Comparison of ENCODE assay signal across 9 cellular contexts in genomic region chr9:2465921-2466460, GRCh38.
DNase-seq lines count a peak whose midpoint lies in the region; ATAC-seq lines count a peak whose summit lies in the region.
"Had no signal": no experiment of that assay in that cellular context is flagged by ENCODE, and none has a peak within 500 bp of the region (broad histone marks: within the 10 kb centered on the region; RNA-seq: fewer than 3 reads in every experiment).

No MANE protein-coding gene starts in this region.

- H3K27ac Mint-ChIP-seq in activated CD4-positive, alpha-beta T cell treated with anti-CD3 and anti-CD28 coated beads for 36 hours, result no peak overlapping the region
- H3K27ac Mint-ChIP-seq: CD4-positive, CD25-positive, alpha-beta regulatory T cell had no signal

- no peak overlapping the region for H3K4me3 Mint-ChIP-seq in activated CD4-positive, alpha-beta T cell treated with anti-CD3 and anti-CD28 coated beads for 36 hours
- H3K4me3 Mint-ChIP-seq: CD4-positive, CD25-positive, alpha-beta regulatory T cell had no signal

- H3K36me3 Mint-ChIP-seq in activated CD4-positive, alpha-beta T cell treated with anti-CD3 and anti-CD28 coated beads for 36 hours (ENCODE audit: low read depth), result no peaks in the 10 kb centered on the region
- H3K36me3 Mint-ChIP-seq: CD4-positive, CD25-positive, alpha-beta regulatory T cell had no signal

- no peaks in the 10 kb centered on the region for H3K9me3 Mint-ChIP-seq in activated CD4-positive, alpha-beta T cell treated with anti-CD3 and anti-CD28 coated beads for 36 hours (ENCODE audit: low read depth)

- CTCF ChIA-PET in activated CD4-positive, alpha-beta T cell treated with anti-CD3 and anti-CD28 coated beads for 36 hours (lab: Charles Lee), result interaction anchor here (0.5 to 0.6 kb wide), 2 partner anchors 256 to 258 kb away, joined by 3 to 4 read pairs; no protein-coding TSS in a partner anchor

- POLR2A ChIA-PET in activated CD4-positive, alpha-beta T cell treated with anti-CD3 and anti-CD28 coated beads for 36 hours (lab: Charles Lee), result no interaction called here

- peak; percentile 9 for DNase-seq in activated CD4-positive, alpha-beta T cell treated with anti-CD3 and anti-CD28 coated beads for 36 hours
- no peak for DNase-seq in activated CD4-positive, alpha-beta T cell treated with anti-CD3 and anti-CD28 coated beads for 48 hours
- DNase-seq in NCI-H2029 (lab: John Stamatoyannopoulos, UW) (peak; percentile 64), iris pigment epithelial cell (ENCODE audit: low read depth) (peak; percentile 67), DMS114 treated with DMSO at 0.1 percent for 48 hours (lab: John Stamatoyannopoulos, UW; ENCODE audit: unreplicated experiment) (no peak), ecto neural progenitor cell (ENCODE audit: low spot score) (no peak)
- DNase-seq in stimulated activated CD4-positive, alpha-beta T cell treated with anti-CD3 and anti-CD28 coated beads, Interleukin-2, amount 100 ng/mL, for 48 hours, result no peak

- peak; percentile 91 for ATAC-seq in activated CD4-positive, alpha-beta T cell treated with anti-CD3 and anti-CD28 coated beads for 36 hours
- peak; percentile 99 for ATAC-seq in HG02798 (IDR thresholded peaks at IDR 0.05; ENCODE audit: poor library complexity, unreplicated experiment)

- intact Hi-C loops in activated CD4-positive, alpha-beta T cell treated with anti-CD3 and anti-CD28 coated beads for 36 hours (cut with DNase I, micrococcal nuclease), result no loop called here

- peaks cover 2% of the 10 kb centered on the region for H3K4me1 Mint-ChIP-seq in activated CD4-positive, alpha-beta T cell treated with anti-CD3 and anti-CD28 coated beads for 36 hours
- H3K4me1 Mint-ChIP-seq: CD4-positive, CD25-positive, alpha-beta regulatory T cell had no signal

- peaks cover 34% of the 10 kb centered on the region for H3K27me3 Mint-ChIP-seq in activated CD4-positive, alpha-beta T cell treated with anti-CD3 and anti-CD28 coated beads for 36 hours

Comparison
In these comparisons a context has a peak if more than half of its experiments do, and no peak if none do; other contexts are left out.
1. DNase-seq: peak in activated CD4-positive, alpha-beta T cell treated with anti-CD3 and anti-CD28 coated beads for 36 hours (single experiment), NCI-H2029 (single experiment) and iris pigment epithelial cell (single experiment); none in activated CD4-positive, alpha-beta T cell treated with anti-CD3 and anti-CD28 coated beads for 48 hours (single experiment), DMS114 treated with DMSO at 0.1 percent for 48 hours (single experiment), stimulated activated CD4-positive, alpha-beta T cell treated with anti-CD3 and anti-CD28 coated beads, Interleukin-2, amount 100 ng/mL, for 48 hours (0 of 2) and ecto neural progenitor cell (single experiment).